14 cellular contexts compared by ENCODE assay signal in the genomic region with DNA sequence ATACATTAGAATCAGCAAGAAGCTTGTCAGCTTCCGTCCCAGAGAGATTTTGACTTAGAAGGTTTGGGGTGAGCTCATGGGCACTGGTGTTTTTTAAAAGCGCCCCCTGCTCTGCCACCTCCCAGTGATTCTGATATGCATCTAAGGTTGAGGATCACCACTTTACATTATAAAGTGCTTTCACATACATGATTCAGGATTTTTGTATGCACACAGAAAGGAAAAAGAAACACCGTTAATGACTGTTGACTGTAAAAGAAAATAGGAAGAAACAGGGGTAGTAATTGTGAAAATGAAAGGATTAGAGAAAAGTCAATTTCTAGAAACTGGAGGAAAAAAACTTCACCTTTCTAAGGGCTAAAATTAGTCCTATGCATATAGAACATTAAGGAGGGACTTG. TPM values are rescaled to one million over a fixed set of nuclear protein-coding genes. Genes with fewer than 3 reads are reported as not detected.
DNase-seq lines count a peak whose midpoint lies in the region; ATAC-seq, FAIRE-seq and TF ChIP-seq lines count a peak whose summit lies in the region.
"Had no signal": no experiment of that assay in that cellular context is flagged by ENCODE, and none has a peak within 500 bp of the region (broad histone marks: within the 10 kb centered on the region; RNA-seq: fewer than 3 reads in every experiment).

No MANE protein-coding gene starts in this region.

- H3K4me1 ChIP-seq in GM12878 (ENCODE audit: control insufficient read depth, insufficient read depth, low read length): peaks cover 11% of the 10 kb centered on the region; the same call in 1 of the 2 replicates
- H3K4me1 ChIP-seq: suprapubic skin had no signal

- H3K9me3 Mint-ChIP-seq in activated CD4-positive, alpha-beta T cell treated with anti-CD3 and anti-CD28 coated beads for 36 hours (ENCODE audit: low read depth): no peaks in the 10 kb centered on the region
- H3K9me3 Mint-ChIP-seq: dendritic cell treated with granulocyte-macrophage colony-stimulating factor and Interleukin-4, amounts not matched to agents 40 ng/mL and 50 ng/mL, for 4 days had no signal

- CTCF ChIA-PET in activated CD4-positive, alpha-beta T cell treated with anti-CD3 and anti-CD28 coated beads for 36 hours (lab: Charles Lee): interaction anchor here (0.7 to 1.5 kb wide), 3 partner anchors 16 to 314 kb away, joined by 3 to 7 read pairs (median 3); no protein-coding TSS in a partner anchor
- CTCF ChIA-PET in GM12878 (lab: Yijun Ruan, JAX): interaction anchor here (0.7 to 5.1 kb wide), 10 partner anchors 9 to 314 kb away, joined by 3 to 57 read pairs (median 7); no protein-coding TSS in a partner anchor

- peak; percentile 27 for DNase-seq in activated CD4-positive, alpha-beta T cell treated with anti-CD3 and anti-CD28 coated beads for 36 hours
- DNase-seq in activated CD4-positive, alpha-beta T cell treated with anti-CD3 and anti-CD28 coated beads, Interleukin-2, amount 50 U/mL, for 1 hour: no peak
- no peak for DNase-seq in GM12878 (ENCODE audit: low read depth, low spot score)
- no peak for DNase-seq in EL
- DNase-seq in midbrain (lab: John Stamatoyannopoulos, UW): no peak
- DNase-seq in NCI-H146 treated with DMSO at 0.1 percent for 48 hours (lab: John Stamatoyannopoulos, UW; ENCODE audit: unreplicated experiment): no peak
- DNase-seq: 8988T, HCEC 1CT, NCI-H1048, NCI-H524 had no signal

- H3K4me3 ChIP-seq in GM12878: no peak overlapping the region
- H3K4me3 ChIP-seq: suprapubic skin had no signal

- no peak overlapping the region for H3K27ac ChIP-seq in GM12878 (ENCODE audit: control insufficient read depth, insufficient read depth)
- H3K27ac ChIP-seq: suprapubic skin had no signal

- H3K27ac Mint-ChIP-seq in activated CD4-positive, alpha-beta T cell treated with anti-CD3 and anti-CD28 coated beads for 36 hours: peak overlapping the region; percentile 22
- H3K27ac Mint-ChIP-seq: dendritic cell treated with granulocyte-macrophage colony-stimulating factor and Interleukin-4, amounts not matched to agents 40 ng/mL and 50 ng/mL, for 4 days had no signal

- in situ Hi-C loops in GM12878 (cut with MboI): no loop called here

- TF ChIP-seq EP300 in GM12878 (IDR thresholded peaks at IDR 0.05; ENCODE audit: borderline replicate concordance in 1 of 2, control insufficient read depth in 1 of 2, low read depth in 2 of 2, low read length in 2 of 2): no peak

- no peak for TF ChIP-seq RAD21 in GM12878 (IDR thresholded peaks at IDR 0.05; ENCODE audit: insufficient read depth, low read depth, low read length)

- H3K36me3 ChIP-seq in GM12878 (ENCODE audit: control insufficient read depth in 2 of 2, insufficient read depth in 2 of 2, low read length in 1 of 2): no peaks in the 10 kb centered on the region
- H3K36me3 ChIP-seq: suprapubic skin had no signal

- peak overlapping the region; percentile 62 for H3K4me2 ChIP-seq in GM12878 (ENCODE audit: control insufficient read depth, insufficient read depth)

- H3K36me3 Mint-ChIP-seq in activated CD4-positive, alpha-beta T cell treated with anti-CD3 and anti-CD28 coated beads for 36 hours (ENCODE audit: low read depth): peaks cover 1% of the 10 kb centered on the region

- intact Hi-C loops in activated CD4-positive, alpha-beta T cell treated with anti-CD3 and anti-CD28 coated beads for 36 hours (cut with DNase I, micrococcal nuclease): no loop called here
- intact Hi-C loops in GM12878 (cut with micrococcal nuclease; ENCODE audit: unreplicated experiment): loop anchor here (5.0 kb wide), 1 partner anchor 33 kb away; no protein-coding TSS in a partner anchor

- no peak for TF ChIP-seq POLR2A in GM12878 (IDR thresholded peaks at IDR 0.05; ENCODE audit: low read depth, low read length)

- no peaks in the 10 kb centered on the region for H3K27me3 ChIP-seq in GM12878 (replicated peaks in 1 of 2; ENCODE audit: control insufficient read depth in 2 of 2, insufficient read depth in 2 of 2, low read length in 1 of 2)
- H3K27me3 ChIP-seq: suprapubic skin had no signal

- FAIRE-seq in GM12878 (lab: Jason Lieb, UNC): no peak

- SMC1A ChIA-PET in GM12878 (lab: Charles Lee; ENCODE audit: uncharacterized antibody, unreplicated experiment): interaction anchor here (0.6 to 6.5 kb wide), 10 partner anchors 9 to 313 kb away, joined by 3 to 59 read pairs (median 5); no protein-coding TSS in a partner anchor

- no peaks in the 10 kb centered on the region for H3K9me3 ChIP-seq in GM12878 (replicated peaks; ENCODE audit: control insufficient read depth, insufficient read depth, low read length)
- H3K9me3 ChIP-seq: suprapubic skin had no signal

- H2AFZ ChIP-seq in GM12878 (ENCODE audit: control insufficient read depth, low read depth, low read length): peak overlapping the region; percentile 5

- WGBS in GM12878 (ENCODE audit: insufficient coverage, insufficient replicate concordance, low lambda C conversion rate, missing lambda C conversion rate): 46% methylated on average over 3 of the region's 3 CpGs

- RAD21 ChIA-PET in GM12878 (lab: Charles Lee; ENCODE audit: unreplicated experiment): interaction anchor here (0.9 to 3.3 kb wide), 11 partner anchors 9 to 279 kb away, joined by 3 to 11 read pairs (median 4); partner anchors contain the start of gene ABHD10

- BruUV-seq in GM12878 (replicated peaks; lab: Mats Ljungman, UMichigan): no TSS peak

- TF ChIP-seq CTCF in GM12878 (IDR thresholded peaks at IDR 0.05 in 2 of 3, conservative IDR thresholded peaks at IDR 0.05 in 1 of 3; ENCODE audit: control insufficient read depth in 2 of 3, extremely low read depth in 1 of 3, insufficient read depth in 1 of 3, low read depth in 3 of 3, low read length in 3 of 3): no peak

- no peaks in the 10 kb centered on the region for H3K27me3 Mint-ChIP-seq in activated CD4-positive, alpha-beta T cell treated with anti-CD3 and anti-CD28 coated beads for 36 hours
- H3K27me3 Mint-ChIP-seq: dendritic cell treated with granulocyte-macrophage colony-stimulating factor and Interleukin-4, amounts not matched to agents 40 ng/mL and 50 ng/mL, for 4 days had no signal

- H4K20me1 ChIP-seq in GM12878 (ENCODE audit: control insufficient read depth, insufficient read depth): no peaks in the 10 kb centered on the region

- ATAC-seq in activated CD4-positive, alpha-beta T cell treated with anti-CD3 and anti-CD28 coated beads for 36 hours: peak; percentile 64
- ATAC-seq in GM21447 (IDR thresholded peaks at IDR 0.05; ENCODE audit: unreplicated experiment): peak; percentile 75
- ATAC-seq in HG03378 (IDR thresholded peaks at IDR 0.05; ENCODE audit: unreplicated experiment): peak; percentile 80
- peak; percentile 61 for ATAC-seq in GM12878

- POLR2A ChIA-PET in activated CD4-positive, alpha-beta T cell treated with anti-CD3 and anti-CD28 coated beads for 36 hours (lab: Charles Lee): no interaction called here
- POLR2A ChIA-PET in GM12878 (lab: Charles Lee): interaction anchor here (0.9 to 1.1 kb wide), 2 partner anchors 9 to 31 kb away, joined by 3 read pairs; no protein-coding TSS in a partner anchor

- peaks cover 31% of the 10 kb centered on the region for H3K4me1 Mint-ChIP-seq in activated CD4-positive, alpha-beta T cell treated with anti-CD3 and anti-CD28 coated beads for 36 hours

- no peak overlapping the region for H3K9ac ChIP-seq in GM12878 (ENCODE audit: control insufficient read depth, insufficient read depth, low read length)

- H3K4me3 Mint-ChIP-seq in activated CD4-positive, alpha-beta T cell treated with anti-CD3 and anti-CD28 coated beads for 36 hours: no peak overlapping the region
- H3K4me3 Mint-ChIP-seq: dendritic cell treated with granulocyte-macrophage colony-stimulating factor and Interleukin-4, amounts not matched to agents 40 ng/mL and 50 ng/mL, for 4 days had no signal

- no peaks in the 10 kb centered on the region for H3K79me2 ChIP-seq in GM12878 (ENCODE audit: control insufficient read depth, insufficient read depth, low read length)

TF ChIP-seq in GM12878, 131 proteins besides CTCF, POLR2A, EP300 and RAD21:
- no peak for TF ChIP-seq WRNIP1 (IDR thresholded peaks at IDR 0.05; ENCODE audit: borderline replicate concordance, low read depth, low read length)
- no peak for TF ChIP-seq ZNF274 (IDR thresholded peaks at IDR 0.05; ENCODE audit: insufficient read depth, insufficient read length)
- TF ChIP-seq EGR1 (IDR thresholded peaks at IDR 0.05; ENCODE audit: borderline replicate concordance in 1 of 2, low read depth in 2 of 2, low read length in 2 of 2): no peak
- TF ChIP-seq JUNB (IDR thresholded peaks at IDR 0.05): peak; percentile 28; the same call in 1 of the 2 replicates
- no peak for TF ChIP-seq PBX3 (IDR thresholded peaks at IDR 0.05; ENCODE audit: insufficient replicate concordance, low read depth, low read length)
- no peak for TF ChIP-seq GATAD2B (conservative IDR thresholded peaks at IDR 0.05; ENCODE audit: low read depth)
- TF ChIP-seq BRCA1 (IDR thresholded peaks at IDR 0.05; ENCODE audit: low read depth, low read length): no peak

RNA-seq across cellular contexts. Expression of gene PLCXD2, which starts 25.6 kb away (rescaled TPM):
- total RNA-seq in activated CD4-positive, alpha-beta T cell treated with anti-CD3 and anti-CD28 coated beads for 36 hours: 1 to 10 TPM; 6.5 to 7.4 TPM
- 1.5 and 1.6 TPM in 2 replicates for total RNA-seq in GM12878 (2013; cell fraction: nucleolus; rRNA removed)
- 1.3 and 1.4 TPM in 2 replicates for total RNA-seq in GM12878 (2014; rRNA removed)
- 1.2 and 1.4 TPM in 2 replicates for total RNA-seq in GM12878 (2014; rRNA removed; fragmentation: Illumina TruSeq; extraction: Trizol)
- total RNA-seq in GM12878 (2021): 1.1 and 1.8 TPM in 2 replicates
- polyA plus RNA-seq in GM12878 (2011; ENCODE audit: low read depth): 0.28 TPM
- polyA plus RNA-seq in GM12878 (2011; rRNA removed): 2.7 and 3.0 TPM in 2 replicates
- 1.1 TPM in 2 replicates for polyA plus RNA-seq in GM12878 (2011; cell fraction: cytosol; rRNA removed)
- polyA plus RNA-seq in GM12878 (2011; cell fraction: nucleus; rRNA removed): 5.4 and 5.9 TPM in 2 replicates
- 0.24 and 0.31 TPM in 2 replicates for polyA plus RNA-seq in GM12878 (2012)
- 0.87 and 1.00 TPM in 2 replicates for polyA plus RNA-seq in GM12878 (2014; fragmentation: Illumina TruSeq; extraction: Trizol)
- under 1 TPM; 0.26 to 0.31 TPM for polyA plus RNA-seq in GM12878 (2014; fragmentation: Nextera tagmentation; extraction: Ambion mirVana)
- 0.58 TPM in 2 replicates for polyA plus RNA-seq in GM12878 (2014; rRNA removed)
- under 1 TPM; 0.48 to 0.72 TPM for polyA plus RNA-seq in GM12878 (2016; fragmentation: Nextera tagmentation; extraction: Ambion mirVana)
- 4.5 and 6.5 TPM in 2 replicates for polyA minus RNA-seq in GM12878 (2011; rRNA and poly(A)+ RNA removed)
- polyA minus RNA-seq in GM12878 (2011; cell fraction: cytosol; rRNA and poly(A)+ RNA removed): 1.1 and 1.5 TPM in 2 replicates
- polyA minus RNA-seq in GM12878 (2011; cell fraction: nucleus; rRNA and poly(A)+ RNA removed): 4.7 and 11.0 TPM in 2 replicates
